In the genomic region with DNA sequence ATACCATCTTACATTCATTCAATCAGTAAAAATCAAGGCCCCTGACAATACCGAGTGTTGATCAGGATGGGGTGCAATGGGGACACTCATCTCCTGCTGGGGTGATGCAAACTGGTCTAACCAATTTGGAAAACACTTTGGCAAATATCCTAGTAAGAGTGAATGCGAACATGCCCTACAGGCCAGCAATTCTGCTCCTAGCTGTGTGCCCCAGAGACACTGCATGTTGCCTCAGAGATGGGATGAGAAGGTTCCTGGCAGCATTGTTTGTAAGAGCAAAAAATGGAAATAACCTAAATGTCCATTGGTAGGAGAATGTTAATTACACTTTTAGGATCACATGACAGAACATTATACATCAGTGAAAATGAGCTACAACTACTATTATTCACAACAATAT, we compare ENCODE assay signal across 2 cellular contexts.
A peak's percentile ranks its signal among the peaks of the same experiment; 100 is the strongest.
TF ChIP-seq lines count a peak whose summit lies in the region.

No MANE protein-coding gene starts in this region.

TF ChIP-seq in WTC11, 78 proteins besides CTCF, POLR2A, EP300 and RAD21:
- TF ChIP-seq ZNF232 (CRISPR knock-in tag; IDR thresholded peaks at IDR 0.05): no peak
- TF ChIP-seq, protein P1, sequence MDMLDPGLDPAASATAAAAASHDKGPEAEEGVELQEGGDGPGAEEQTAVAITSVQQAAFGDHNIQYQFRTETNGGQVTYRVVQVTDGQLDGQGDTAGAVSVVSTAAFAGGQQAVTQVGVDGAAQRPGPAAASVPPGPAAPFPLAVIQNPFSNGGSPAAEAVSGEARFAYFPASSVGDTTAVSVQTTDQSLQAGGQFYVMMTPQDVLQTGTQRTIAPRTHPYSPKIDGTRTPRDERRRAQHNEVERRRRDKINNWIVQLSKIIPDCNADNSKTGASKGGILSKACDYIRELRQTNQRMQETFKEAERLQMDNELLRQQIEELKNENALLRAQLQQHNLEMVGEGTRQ (CRISPR knock-in tag; IDR thresholded peaks at IDR 0.05): 0 out of 2 replicates have a peak, but pooled peaks have one; percentile 5
- no peak for TF ChIP-seq PRRX2 (CRISPR knock-in tag; IDR thresholded peaks at IDR 0.05)
TF ChIP-seq in WTC11: peak in this region for 1.

TF ChIP-seq in H1, 55 proteins besides CTCF, POLR2A, EP300 and RAD21:
- TF ChIP-seq RBBP5 (IDR thresholded peaks at IDR 0.05; ENCODE audit: borderline replicate concordance, low read depth, low read length): no peak
- TF ChIP-seq, protein P1 (IDR thresholded peaks at IDR 0.05; ENCODE audit: low read length): no peak
- TF ChIP-seq SAP30 (IDR thresholded peaks at IDR 0.05; ENCODE audit: insufficient read depth, insufficient replicate concordance, low read length): no peak
- no peak for TF ChIP-seq CHD1 (IDR thresholded peaks at IDR 0.05; ENCODE audit: low read depth, low read length)
- no peak for TF ChIP-seq JUND (IDR thresholded peaks at IDR 0.05; ENCODE audit: low read length)
